In the genomic region with DNA sequence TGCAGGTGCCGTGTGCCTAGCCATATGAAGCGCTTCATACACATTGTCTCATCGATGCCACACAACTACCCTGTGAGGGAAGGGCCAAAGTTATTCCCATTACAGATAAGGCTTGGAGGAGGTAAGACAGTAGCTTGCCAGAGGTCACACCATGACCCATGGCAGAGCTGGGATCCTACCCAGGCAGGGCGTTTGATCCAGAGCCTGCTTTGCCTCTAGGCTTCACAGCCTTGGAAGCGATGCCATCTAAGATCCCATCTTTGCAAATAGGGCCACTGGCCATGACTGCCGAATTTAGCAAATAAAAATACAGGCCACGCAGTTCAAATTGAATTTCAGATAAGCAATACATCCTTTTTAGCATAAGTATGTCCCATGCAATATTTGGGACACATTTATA, we compare ENCODE assay signal across 19 cellular contexts.
DNase-seq lines count a peak whose midpoint lies in the region; ATAC-seq and TF ChIP-seq lines count a peak whose summit lies in the region.
"Had no signal": no experiment of that assay in that cellular context is flagged by ENCODE, and none has a peak within 500 bp of the region (broad histone marks: within the 10 kb centered on the region; RNA-seq: fewer than 3 reads in every experiment).

No MANE protein-coding gene starts in this region.

- no peak overlapping the region for H3K4me3 Mint-ChIP-seq in H9
- H3K4me3 Mint-ChIP-seq: B cell; CD14-positive monocyte; CD4-positive, alpha-beta T cell; CD8-positive, alpha-beta memory T cell; HFFc6 had no signal

- H3K27me3 Mint-ChIP-seq in H9 (ENCODE audit: low read depth) = no peaks in the 10 kb centered on the region
- H3K27me3 Mint-ChIP-seq: B cell; CD4-positive, alpha-beta T cell had no signal

- H4K8ac ChIP-seq in H9 (replicated peaks; ENCODE audit: insufficient read length, low read depth, low read length) = no peak overlapping the region

- no peaks in the 10 kb centered on the region for H3K79me2 ChIP-seq in H9 (ENCODE audit: insufficient read depth, low read length)

- H2BK120ac ChIP-seq in H9 (ENCODE audit: low read depth, low read length, poor library complexity, severe bottlenecking) = no peak overlapping the region

- H3K23ac ChIP-seq in H9 (ENCODE audit: insufficient read length, low read depth, low read length) = no peak overlapping the region

- no peak overlapping the region for H3K27ac Mint-ChIP-seq in H9
- H3K27ac Mint-ChIP-seq: B cell; CD14-positive monocyte; CD4-positive, alpha-beta T cell; CD8-positive, alpha-beta memory T cell; HFFc6 had no signal

- H3K56ac ChIP-seq in H9 (ENCODE audit: insufficient read length, low read depth, low read length) = no peak overlapping the region

- H3K36me3 Mint-ChIP-seq in H9 (ENCODE audit: insufficient read depth in 1 of 3, low read depth in 3 of 3) = peaks cover 0 to 5% (median 0%) of the 10 kb centered on the region in 3 experiments; a peak in 3 of 7 replicates
- H3K36me3 Mint-ChIP-seq: CD8-positive, alpha-beta memory T cell had no signal

- H2BK12ac ChIP-seq in H9 (ENCODE audit: insufficient read length, low read depth, low read length) = no peak overlapping the region

- H3K18ac ChIP-seq in H9 (ENCODE audit: insufficient read length, low read depth, low read length) = no peak overlapping the region

- no peaks in the 10 kb centered on the region for H4K20me1 ChIP-seq in H9 (ENCODE audit: control insufficient read depth, insufficient read depth, insufficient read length)
- H4K20me1 ChIP-seq: BLaER1 had no signal

- peaks cover 10 to 12% of the 10 kb centered on the region in 2 experiments for H3K4me1 Mint-ChIP-seq in H9
- H3K4me1 Mint-ChIP-seq: B cell; CD8-positive, alpha-beta memory T cell had no signal

- no peaks in the 10 kb centered on the region for H3K27me3 ChIP-seq in heart right ventricle
- no peaks in the 10 kb centered on the region for H3K27me3 ChIP-seq in H9 (ENCODE audit: insufficient read depth, low read length)
- H3K27me3 ChIP-seq in right lobe of liver = peaks cover 0 to 4% of the 10 kb centered on the region in 2 donors
- H3K27me3 ChIP-seq: BLaER1 had no signal

- H4K91ac ChIP-seq in H9 (ENCODE audit: insufficient read length, low read depth, low read length) = no peak overlapping the region

- no peak for TF ChIP-seq CTCF in heart right ventricle (IDR thresholded peaks at IDR 0.05)
- no peak for TF ChIP-seq CTCF in H9 (conservative IDR thresholded peaks at IDR 0.05)
- no peak for TF ChIP-seq CTCF in right lobe of liver (IDR thresholded peaks at IDR 0.05)

- ATAC-seq in left ventricle myocardium superior (peak; percentile 17), heart right ventricle (no peak), right lobe of liver (peak; percentile 52 to 87 (median 77)), HG03159 (IDR thresholded peaks at IDR 0.05; ENCODE audit: unreplicated experiment) (no peak)
- ATAC-seq: GM12878 had no signal

- H2AFZ ChIP-seq in H9 (ENCODE audit: low read length) = no peak overlapping the region
- H2AFZ ChIP-seq: GM23248 had no signal

- H3K4ac ChIP-seq in H9 (ENCODE audit: low read depth, low read length) = no peak overlapping the region

- 67 to 68% methylated on average over 6 to 7 of the region's 7 CpGs for WGBS in heart right ventricle, 2 donors
- no CpG with 5 or more reads among the region's 7 CpGs for WGBS in H9 (ENCODE audit: extremely low coverage, insufficient read length, low lambda C conversion rate)
- 38% methylated on average over 7 of the region's 7 CpGs for WGBS in right lobe of liver (ENCODE audit: insufficient coverage, low coverage, low lambda C conversion rate, missing lambda C conversion rate)

- H2BK20ac ChIP-seq in H9 (ENCODE audit: low read depth, low read length, poor library complexity, severe bottlenecking) = no peak overlapping the region

- H3T11ph ChIP-seq in H9 (ENCODE audit: low read length) = no peak overlapping the region

- H2BK15ac ChIP-seq in H9 (ENCODE audit: low read depth, low read length) = no peak overlapping the region

- H3K79me1 ChIP-seq in H9 (ENCODE audit: insufficient read depth, low read depth, low read length, poor library complexity, severe bottlenecking) = no peaks in the 10 kb centered on the region

- H3K9me3 ChIP-seq in heart right ventricle = no peaks in the 10 kb centered on the region
- no peaks in the 10 kb centered on the region for H3K9me3 ChIP-seq in H9 (ENCODE audit: control insufficient read depth, low read depth, low read length)
- H3K9me3 ChIP-seq in right lobe of liver = no peaks in the 10 kb centered on the region
- H3K9me3 ChIP-seq: BLaER1, HAP-1 had no signal

- no peak overlapping the region for H2AK5ac ChIP-seq in H9 (ENCODE audit: insufficient read length, low read length)

- DNase-seq in left ventricle myocardium superior (no peak), heart right ventricle (no peak), H9 (no peak), right lobe of liver (peak in 2 of 3 donors; percentile 76 to 77), dermis blood vessel endothelial cell (no peak)
- DNase-seq: CD4-positive, alpha-beta T cell; CD8-positive, alpha-beta memory T cell; DMS 273 treated with DMSO at 0.1 percent for 48 hours; DMS79; EL; GDM1; GM23248; HFFc6 had no signal

- H3K9me3 Mint-ChIP-seq in H9 = peaks cover 60 to 65% of the 10 kb centered on the region in 2 experiments
- H3K9me3 Mint-ChIP-seq: CD4-positive, alpha-beta T cell; CD8-positive, alpha-beta memory T cell; HFFc6 had no signal

- intact Hi-C loops in left ventricle myocardium superior (cut with micrococcal nuclease) (no loop called here), heart right ventricle (cut with DNase I) (loop anchor here in 9 of 10 donors (10.0 kb wide), 9 partner anchors 65 to 725 kb away; a partner anchor contains a TSS), right lobe of liver (cut with DNase I) (no loop called here)

- H3K4me2 ChIP-seq in H9 (ENCODE audit: insufficient read depth, insufficient read length, low read length) = no peak overlapping the region
- H3K4me2 ChIP-seq: BLaER1 had no signal

- H3K4me1 ChIP-seq in heart right ventricle = peaks cover 0 to 23% (median 13%) of the 10 kb centered on the region in 9 donors
- H3K4me1 ChIP-seq in H9 (ENCODE audit: insufficient read depth, low read length) = 0 out of 2 replicates have a peak, but pooled peaks cover 2% of the 10 kb centered on the region
- peaks cover 0 to 12% (median 0%) of the 10 kb centered on the region in 4 donors for H3K4me1 ChIP-seq in right lobe of liver
- H3K4me1 ChIP-seq: HAP-1 had no signal

- H3K27ac ChIP-seq in heart right ventricle = no peak overlapping the region
- H3K27ac ChIP-seq in H9 (ENCODE audit: insufficient read length, low read depth, low read length) = no peak overlapping the region
- H3K27ac ChIP-seq in right lobe of liver = no peak overlapping the region
- H3K27ac ChIP-seq: BLaER1, GM23248 had no signal

- H3K23me2 ChIP-seq in H9 (ENCODE audit: insufficient read length, low read depth, low read length, poor library complexity, severe bottlenecking) = peaks cover 3% of the 10 kb centered on the region

- no peak overlapping the region for H3K9ac ChIP-seq in H9 (ENCODE audit: extremely low read depth, insufficient read length, low read length)
- H3K9ac ChIP-seq: BLaER1, GM23248 had no signal

- peak overlapping the region; percentile 31; the same call in 1 of the 2 replicates for H3K14ac ChIP-seq in H9 (ENCODE audit: insufficient read depth, low read length)

- no peaks in the 10 kb centered on the region for H3K36me3 ChIP-seq in heart right ventricle
- H3K36me3 ChIP-seq in right lobe of liver = no peaks in the 10 kb centered on the region
- H3K36me3 ChIP-seq: BLaER1, HAP-1 had no signal

- TF ChIP-seq POLR2A in right lobe of liver (IDR thresholded peaks at IDR 0.05) = no peak

- no peak overlapping the region for H4K5ac ChIP-seq in H9 (ENCODE audit: insufficient read length, low read depth, low read length)

- H2BK5ac ChIP-seq in H9 (ENCODE audit: insufficient read length, low read length) = no peak overlapping the region

- no peak overlapping the region for H3K4me3 ChIP-seq in heart right ventricle
- H3K4me3 ChIP-seq in right lobe of liver = no peak overlapping the region
- H3K4me3 ChIP-seq: BLaER1, GM12878, GM23248, HAP-1 had no signal

Comparison
In these comparisons a context has a peak if more than half of its experiments do, and no peak if none do; other contexts are left out.
1. ATAC-seq: peak in left ventricle myocardium superior (single experiment) and right lobe of liver (4 of 4); none in heart right ventricle (0 of 8) and HG03159 (single experiment).
2. intact Hi-C loops: an anchor here in heart right ventricle (10.0 kb wide); none called in left ventricle myocardium superior and right lobe of liver.
3. DNase-seq: peak in right lobe of liver (2 of 3); none in left ventricle myocardium superior (single experiment), heart right ventricle (0 of 2), H9 (single experiment) and dermis blood vessel endothelial cell (single experiment).